Comparison of ENCODE assay signal across 10 cellular contexts in genomic region chr5:177469061-177469628, GRCh38. TPM values are rescaled to one million over a fixed set of nuclear protein-coding genes. Genes with fewer than 3 reads are reported as not detected.
DNase-seq lines count a peak whose midpoint lies in the region; ATAC-seq, FAIRE-seq and TF ChIP-seq lines count a peak whose summit lies in the region.
"Had no signal": no experiment of that assay in that cellular context is flagged by ENCODE, and none has a peak within 500 bp of the region (broad histone marks: within the 10 kb centered on the region; RNA-seq: fewer than 3 reads in every experiment).

No MANE protein-coding gene starts in this region.

- H3K9me3 Mint-ChIP-seq in astrocyte (ENCODE audit: unreplicated experiment) = no peaks in the 10 kb centered on the region

- peak overlapping the region; percentile 99 for H3K4me2 ChIP-seq in astrocyte (ENCODE audit: low read length)

- peak overlapping the region; percentile 66; the same call in 1 of the 2 replicates for H3K27ac ChIP-seq in HUES6 (ENCODE audit: low read depth, low read length)
- H3K27ac ChIP-seq in astrocyte (ENCODE audit: low read depth, low read length) = peak overlapping the region; percentile 81
- H3K27ac ChIP-seq in stomach smooth muscle (ENCODE audit: low read length) = peak overlapping the region; percentile 31
- H3K27ac ChIP-seq: SK-N-MC had no signal

- DNase-seq in astrocyte (ENCODE audit: low read depth) = no peak
- DNase-seq in left ventricle myocardium superior = peak; percentile 79
- no peak for DNase-seq in activated naive CD4-positive, alpha-beta T cell treated with Interleukin-2 at 50 U/mL for 16 hours
- DNase-seq in DMS 273 treated with DMSO at 0.1 percent for 48 hours (lab: John Stamatoyannopoulos, UW) = no peak
- DNase-seq in HPDE6-E6E7 (ENCODE audit: extremely low spot score) = no peak
- DNase-seq: cortex of kidney, NCI-H1092 treated with DMSO at 0.1 percent for 48 hours had no signal

- peaks cover 78% of the 10 kb centered on the region for H4K20me1 ChIP-seq in astrocyte (ENCODE audit: insufficient read depth, low read length)

- H3K27me3 ChIP-seq in HUES6 (ENCODE audit: control insufficient read depth, insufficient read depth, low read length) (no peaks in the 10 kb centered on the region), astrocyte (ENCODE audit: insufficient read depth, low read length) (no peaks in the 10 kb centered on the region), stomach smooth muscle (ENCODE audit: control insufficient read depth in 1 of 2, insufficient read depth in 2 of 2, low read length in 2 of 2) (no peaks in the 10 kb centered on the region)

- TF ChIP-seq CTCF in astrocyte (IDR thresholded peaks at IDR 0.05; ENCODE audit: insufficient read depth, low read depth, low read length) = no peak

- H3K36me3 ChIP-seq in HUES6 (ENCODE audit: control insufficient read depth, insufficient read depth, low read length) = peaks cover 70% of the 10 kb centered on the region
- peaks cover 37% of the 10 kb centered on the region for H3K36me3 ChIP-seq in astrocyte (ENCODE audit: insufficient read depth, low read length)
- H3K36me3 ChIP-seq in stomach smooth muscle (ENCODE audit: control insufficient read depth in 2 of 2, insufficient read depth in 2 of 2, low read length in 2 of 2) = peaks cover 16 to 18% of the 10 kb centered on the region in 2 donors

- H3K4me3 Mint-ChIP-seq in astrocyte (ENCODE audit: unreplicated experiment) = no peak overlapping the region

- FAIRE-seq in astrocyte (lab: Jason Lieb, UNC) = no peak

- peak; percentile 61 for ATAC-seq in left ventricle myocardium superior

- H3K27ac Mint-ChIP-seq in astrocyte (ENCODE audit: unreplicated experiment) = peak overlapping the region; percentile 96

- H3K4me1 Mint-ChIP-seq in astrocyte (ENCODE audit: low read depth, unreplicated experiment) = peaks cover 37% of the 10 kb centered on the region

- H3K36me3 Mint-ChIP-seq in astrocyte (ENCODE audit: low read depth, unreplicated experiment) = peaks cover 26% of the 10 kb centered on the region

- no peaks in the 10 kb centered on the region for H3K27me3 Mint-ChIP-seq in astrocyte (ENCODE audit: low read depth, unreplicated experiment)

- peak overlapping the region; percentile 58 for H3K9ac ChIP-seq in HUES6 (ENCODE audit: low read length)
- H3K9ac ChIP-seq in astrocyte (ENCODE audit: low read length) = peak overlapping the region; percentile 94
- no peak overlapping the region for H3K9ac ChIP-seq in stomach smooth muscle (ENCODE audit: low read length in 2 of 2)

- H3K9me3 ChIP-seq in HUES6 (ENCODE audit: control insufficient read depth, insufficient read depth, low read depth, low read length) = no peaks in the 10 kb centered on the region
- no peaks in the 10 kb centered on the region for H3K9me3 ChIP-seq in astrocyte (ENCODE audit: insufficient read depth, low read depth, low read length)
- H3K9me3 ChIP-seq in stomach smooth muscle (ENCODE audit: control insufficient read depth in 2 of 2, low read length in 2 of 2) = peaks cover 0 to 4% of the 10 kb centered on the region in 2 donors

- H3K4me3 ChIP-seq in HUES6 (ENCODE audit: low read depth, low read length) = no peak overlapping the region
- H3K4me3 ChIP-seq in astrocyte (ENCODE audit: insufficient read depth, low read depth, low read length) = no peak overlapping the region
- H3K4me3 ChIP-seq in stomach smooth muscle (ENCODE audit: low read length in 2 of 2) = no peak overlapping the region
- H3K4me3 ChIP-seq: SK-N-MC had no signal

- H3K4me1 ChIP-seq in HUES6 (ENCODE audit: control insufficient read depth, insufficient read depth, low read length) = peaks cover 37% of the 10 kb centered on the region
- peaks cover 49% of the 10 kb centered on the region for H3K4me1 ChIP-seq in astrocyte (ENCODE audit: insufficient read depth, low read length)
- peaks cover 47% of the 10 kb centered on the region for H3K4me1 ChIP-seq in stomach smooth muscle (ENCODE audit: control insufficient read depth, insufficient read depth, low read length)

- H3K79me2 ChIP-seq in astrocyte (ENCODE audit: insufficient read depth, low read length) = peaks cover 78% of the 10 kb centered on the region

- no peak overlapping the region for H2AFZ ChIP-seq in astrocyte (ENCODE audit: low read depth, low read length)

- intact Hi-C loops in left ventricle myocardium superior (cut with micrococcal nuclease) = no loop called here

RNA-seq across cellular contexts. Expression of gene DBN1, which starts 4.3 kb away (rescaled TPM):
- total RNA-seq in astrocyte (350 and 371 TPM in 2 replicates), left ventricle myocardium superior (22.4 TPM)

RNA-seq across cellular contexts. Expression of gene PRR7, which starts 22.5 kb away (rescaled TPM):
- total RNA-seq in astrocyte = 9.9 TPM in 2 replicates
- total RNA-seq in left ventricle myocardium superior = 0.40 TPM

RNA-seq across cellular contexts. Expression of gene PDLIM7, which starts 28.3 kb away (rescaled TPM):
- total RNA-seq in astrocyte (590 and 591 TPM in 2 replicates), left ventricle myocardium superior (35.1 TPM)

RNA-seq across cellular contexts. Expression of gene DOK3, which starts 40.5 kb away (rescaled TPM):
- total RNA-seq in astrocyte = 15.6 and 16.3 TPM in 2 replicates
- 3.4 TPM for total RNA-seq in left ventricle myocardium superior

RNA-seq across cellular contexts. Expression of gene GRK6, which starts 42.7 kb away (rescaled TPM):
- total RNA-seq in astrocyte (19.7 and 25.9 TPM in 2 replicates), left ventricle myocardium superior (17.6 TPM)

Comparison
In these comparisons a context has a peak if more than half of its experiments do, and no peak if none do; other contexts are left out.
1. H3K27ac ChIP-seq: peak in every context shown above with its lines; median percentile 81 in astrocyte; 66 in HUES6; 31 in stomach smooth muscle.
2. H3K9ac ChIP-seq: peak in HUES6 (single experiment) and astrocyte (single experiment); none in stomach smooth muscle (0 of 2).
3. RNA of gene DBN1, which starts 4.3 kb away (total RNA-seq): 350 to 371 TPM in astrocyte; 22.4 TPM in left ventricle myocardium superior (single experiment); every median in the first group is over 10 times any median in the second.
4. RNA of gene PDLIM7, which starts 28.3 kb away (total RNA-seq): 590 to 591 TPM in astrocyte; 35.1 TPM in left ventricle myocardium superior (single experiment); every median in the first group is over 10 times any median in the second.